ENCODE assay signal across 11 cellular contexts in the genomic region with DNA sequence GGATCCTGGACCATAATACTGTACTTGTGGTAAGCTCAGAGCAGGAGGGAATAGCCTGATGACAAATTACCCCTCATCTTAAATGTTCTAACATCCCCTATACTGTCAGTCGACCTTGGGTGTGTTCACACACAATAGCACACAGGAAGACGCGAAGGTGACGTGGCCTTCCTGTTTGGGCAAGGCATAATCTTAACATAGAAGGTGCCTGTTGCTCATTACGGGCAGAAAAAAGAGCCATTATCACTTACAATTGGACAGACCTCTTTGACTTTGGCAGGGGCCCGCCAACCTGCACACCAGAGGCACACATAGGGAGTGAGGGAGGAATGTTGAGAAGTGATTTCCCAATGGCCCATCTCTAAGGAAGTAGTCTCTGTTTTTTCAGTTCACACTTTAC.
A peak's percentile ranks its signal among the peaks of the same experiment; 100 is the strongest.
DNase-seq lines count a peak whose midpoint lies in the region; ATAC-seq and TF ChIP-seq lines count a peak whose summit lies in the region.
"Had no signal": no experiment of that assay in that cellular context is flagged by ENCODE, and none has a peak within 500 bp of the region (broad histone marks: within the 10 kb centered on the region; RNA-seq: fewer than 3 reads in every experiment).

No MANE protein-coding gene starts in this region.

- peaks cover 51% of the 10 kb centered on the region for H3K4me1 Mint-ChIP-seq in stimulated activated naive CD8-positive, alpha-beta T cell treated with anti-CD3 and anti-CD28 coated beads, Interleukin-15, amount 100 ng/mL, for 72 hours

- TF ChIP-seq CTCF in esophagus squamous epithelium (IDR thresholded peaks at IDR 0.05) = no peak

- H3K27ac Mint-ChIP-seq in stimulated activated naive CD8-positive, alpha-beta T cell treated with anti-CD3 and anti-CD28 coated beads, Interleukin-15, amount 100 ng/mL, for 72 hours = peak overlapping the region; percentile 95

- TF ChIP-seq POLR2A in esophagus squamous epithelium (IDR thresholded peaks at IDR 0.05) = peak in 1 of 4 donors; percentile 7

- H3K27me3 ChIP-seq in skeletal muscle tissue (ENCODE audit: control insufficient read depth in 3 of 3, insufficient read depth in 3 of 3, low read length in 3 of 3) (no peaks in the 10 kb centered on the region), esophagus squamous epithelium (no peaks in the 10 kb centered on the region)

- intact Hi-C loops in esophagus squamous epithelium (cut with DNase I) = no loop called here

- peaks cover 5 to 17% of the 10 kb centered on the region in 2 donors for H3K9me3 Mint-ChIP-seq in stimulated activated naive CD8-positive, alpha-beta T cell treated with anti-CD3 and anti-CD28 coated beads, Interleukin-15, amount 100 ng/mL, for 72 hours

- H3K9me3 ChIP-seq in skeletal muscle tissue (ENCODE audit: control insufficient read depth in 3 of 3, low read length in 3 of 3) (no peaks in the 10 kb centered on the region), esophagus squamous epithelium (no peaks in the 10 kb centered on the region)

- H3K36me3 ChIP-seq in skeletal muscle tissue (ENCODE audit: control insufficient read depth in 3 of 3, insufficient read depth in 3 of 3, low read length in 3 of 3) = no peaks in the 10 kb centered on the region
- no peaks in the 10 kb centered on the region for H3K36me3 ChIP-seq in esophagus squamous epithelium

- peak overlapping the region; percentile 49 to 61 for H3K4me3 Mint-ChIP-seq in stimulated activated naive CD8-positive, alpha-beta T cell treated with anti-CD3 and anti-CD28 coated beads, Interleukin-15, amount 100 ng/mL, for 72 hours

- H3K4me3 ChIP-seq in skeletal muscle tissue (ENCODE audit: low read length in 3 of 3) (no peak overlapping the region), esophagus squamous epithelium (no peak overlapping the region)

- ATAC-seq in stimulated activated naive CD8-positive, alpha-beta T cell treated with anti-CD3 and anti-CD28 coated beads, Interleukin-15, amount 100 ng/mL, for 72 hours = peak; percentile 97
- ATAC-seq in GM21367 (IDR thresholded peaks at IDR 0.05; ENCODE audit: unreplicated experiment) (no peak), HG03196 (IDR thresholded peaks at IDR 0.05; ENCODE audit: unreplicated experiment) (no peak)

- H3K4me1 ChIP-seq in skeletal muscle tissue (ENCODE audit: control insufficient read depth in 3 of 3, insufficient read depth in 3 of 3, low read length in 3 of 3) = peaks cover 0 to 3% (median 0%) of the 10 kb centered on the region in 3 donors
- H3K4me1 ChIP-seq in esophagus squamous epithelium = no peaks in the 10 kb centered on the region

- H3K9ac ChIP-seq in skeletal muscle tissue (ENCODE audit: low read depth in 1 of 3, low read length in 3 of 3) = no peak overlapping the region

- WGBS in esophagus squamous epithelium, 2 donors = 73 to 77% methylated on average over 6 of the region's 6 CpGs

- no peaks in the 10 kb centered on the region for H3K27me3 Mint-ChIP-seq in stimulated activated naive CD8-positive, alpha-beta T cell treated with anti-CD3 and anti-CD28 coated beads, Interleukin-15, amount 100 ng/mL, for 72 hours

- peak; percentile 43 to 52 for DNase-seq in activated CD8-positive, alpha-beta memory T cell treated with anti-CD3 and anti-CD28 coated beads for 1 hour (ENCODE audit: extremely low read depth in 1 of 2, low read depth in 1 of 2)
- DNase-seq in central memory CD4-positive, alpha-beta T cell = peak; percentile 76
- peak; percentile 30 to 57 for DNase-seq in stimulated activated naive CD8-positive, alpha-beta T cell treated with anti-CD3 and anti-CD28 coated beads, Interleukin-15, amount 100 ng/mL, for 72 hours
- DNase-seq in pons (ENCODE audit: low spot score) = no peak
- DNase-seq in esophagus squamous epithelium (lab: John Stamatoyannopoulos, UW) = no peak
- DNase-seq: aorta; glutamatergic neuron; NK-92 treated with Interleukin-12 subunit alpha and Interleukin-12 subunit beta, amount 100 ng/mL, for 24 hours had no signal

- H3K27ac ChIP-seq in skeletal muscle tissue (ENCODE audit: low read depth, low read length) = peak overlapping the region; percentile 43
- H3K27ac ChIP-seq in esophagus squamous epithelium = peak overlapping the region in 2 of 4 donors; percentile 46 to 60

Comparison
In these comparisons a context has a peak if more than half of its experiments do, and no peak if none do; other contexts are left out.
1. DNase-seq: peak in activated CD8-positive, alpha-beta memory T cell treated with anti-CD3 and anti-CD28 coated beads for 1 hour (2 of 2), central memory CD4-positive, alpha-beta T cell (single experiment) and stimulated activated naive CD8-positive, alpha-beta T cell treated with anti-CD3 and anti-CD28 coated beads, Interleukin-15, amount 100 ng/mL, for 72 hours (2 of 2); none in pons (single experiment) and esophagus squamous epithelium (single experiment).